Comparison of ENCODE assay signal across 9 cellular contexts in the genomic region with DNA sequence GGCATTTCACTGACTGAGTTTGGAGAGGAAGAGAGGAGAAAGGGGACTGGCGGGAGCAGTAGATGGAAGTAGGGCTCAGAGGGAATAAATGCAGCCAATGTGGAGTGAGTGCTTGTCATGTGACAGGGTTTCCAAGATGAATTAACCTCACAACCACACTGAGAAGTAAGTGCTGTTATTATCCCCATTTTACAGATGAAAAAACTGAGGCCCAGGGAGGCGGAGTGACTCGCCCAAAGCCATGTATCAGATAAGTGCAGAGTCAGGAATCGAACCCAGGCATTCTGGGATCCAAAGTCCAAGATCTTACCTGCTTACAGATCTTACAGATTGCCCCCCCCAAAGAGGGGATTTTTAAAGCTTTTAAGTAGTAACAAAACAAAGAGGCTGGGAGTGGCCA.
"Had no signal": no experiment of that assay in that cellular context is flagged by ENCODE, and none has a peak within 500 bp of the region (broad histone marks: within the 10 kb centered on the region; RNA-seq: fewer than 3 reads in every experiment).

No MANE protein-coding gene starts in this region.

- DNase-seq: GOT3, H9, HFFc6, IMR-90, KBM-7 had no signal

- H3K9me3 Mint-ChIP-seq: H9, HFFc6 had no signal

- FAIRE-seq: H54 had no signal

- H3K27ac ChIP-seq: GM23248, HL-60, KMS-11 had no signal

- H3K27ac Mint-ChIP-seq: H9, HFFc6 had no signal

- H3K4me2 ChIP-seq: KMS-11 had no signal

- H3K4me1 Mint-ChIP-seq: H9 had no signal

- H2AFZ ChIP-seq: GM23248 had no signal

- H3K9ac ChIP-seq: GM23248, KMS-11 had no signal

- H3K4me3 Mint-ChIP-seq: H9, HFFc6 had no signal

- H3K4me3 ChIP-seq: GM23248 had no signal
